Comparison of ENCODE assay signal across 8 cellular contexts in the genomic region with DNA sequence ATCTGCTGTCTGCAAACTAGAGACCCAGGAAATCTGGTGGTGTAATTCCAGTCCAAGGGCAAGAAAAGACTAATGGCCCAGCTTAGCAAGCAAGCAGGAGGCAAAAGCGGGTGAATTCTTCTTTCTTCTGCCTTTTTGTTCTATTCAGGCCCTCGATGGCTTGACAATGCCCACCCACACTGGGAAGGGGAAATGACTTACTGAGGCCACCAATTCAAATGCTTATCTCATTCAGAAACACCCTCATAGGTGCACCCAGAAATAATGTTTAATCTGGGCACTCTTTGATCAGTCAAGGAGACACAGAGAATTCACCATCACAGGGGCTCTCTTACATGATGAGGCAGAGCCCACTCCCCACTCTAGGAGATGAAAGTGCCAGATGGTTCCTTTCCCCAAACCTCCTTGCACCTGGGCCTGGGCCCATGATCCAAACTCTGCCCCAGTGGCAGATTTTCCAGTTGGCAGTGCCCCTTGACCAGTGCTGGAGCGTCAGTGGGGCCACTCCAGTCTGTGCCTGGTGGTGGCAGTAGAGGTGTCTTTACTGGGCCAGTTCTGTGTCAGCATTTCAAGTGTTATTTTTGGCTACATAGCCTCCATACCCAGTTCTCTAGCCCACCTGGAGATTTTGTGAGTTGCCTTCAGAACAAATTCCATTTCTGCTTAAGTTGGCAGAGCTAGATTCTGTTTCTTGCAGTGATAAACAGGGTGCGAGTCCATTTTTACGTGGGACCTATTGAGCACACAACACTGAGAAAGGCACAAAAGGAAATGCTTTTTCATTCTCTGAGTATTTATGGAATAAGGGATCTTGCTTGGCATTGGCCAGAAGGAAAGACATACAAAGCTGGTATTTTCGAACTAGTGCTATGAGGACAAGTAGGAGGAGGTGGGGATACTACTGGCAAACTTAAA. TPM values are rescaled to one million over a fixed set of nuclear protein-coding genes. Genes with fewer than 3 reads are reported as not detected.
DNase-seq lines count a peak whose midpoint lies in the region; ATAC-seq and TF ChIP-seq lines count a peak whose summit lies in the region.

No MANE protein-coding gene starts in this region.

- TF ChIP-seq CTCF in GM12875 (IDR thresholded peaks at IDR 0.05; ENCODE audit: borderline replicate concordance, insufficient read depth, low read depth, low read length) (peak; percentile 71), liver (IDR thresholded peaks at IDR 0.05; ENCODE audit: low read depth, low read length, missing input control) (peak; percentile 67), gastroesophageal sphincter (IDR thresholded peaks at IDR 0.05) (no peak), CD14-positive monocyte (IDR thresholded peaks at IDR 0.05) (no peak)

- DNase-seq in ACHN = peak; percentile 32
- DNase-seq in SW480 (ENCODE audit: low spot score) = peak; percentile 31
- DNase-seq in T-helper 1 cell = no peak
- no peak for DNase-seq in CD14-positive monocyte (ENCODE audit: low spot score)

- H3K27me3 Mint-ChIP-seq in CD14-positive monocyte (ENCODE audit: low read depth in 3 of 3) = peaks cover 24 to 46% (median 29%) of the 10 kb centered on the region in 3 donors

- no peak overlapping the region for H3K9ac ChIP-seq in liver (ENCODE audit: low read depth in 1 of 2, low read length in 2 of 2)

- H3K27ac Mint-ChIP-seq in CD14-positive monocyte = no peak overlapping the region

- no peak overlapping the region for H3K4me3 Mint-ChIP-seq in CD14-positive monocyte

- TF ChIP-seq POLR2A in gastroesophageal sphincter (IDR thresholded peaks at IDR 0.05) = no peak

- no peak for TF ChIP-seq EP300 in gastroesophageal sphincter (IDR thresholded peaks at IDR 0.05)

- no peaks in the 10 kb centered on the region for H3K36me3 Mint-ChIP-seq in CD14-positive monocyte

- 57% methylated on average over 6 of the region's 6 CpGs for WGBS in liver
- 74 to 77% methylated on average over 5 to 6 of the region's 6 CpGs for WGBS in gastroesophageal sphincter (ENCODE audit: low coverage in 1 of 2), 2 donors

- H3K4me1 ChIP-seq in liver (ENCODE audit: control insufficient read depth in 4 of 4, insufficient read depth in 4 of 4, low read length in 3 of 4) (no peaks in the 10 kb centered on the region), gastroesophageal sphincter (no peaks in the 10 kb centered on the region)

- H3K27ac ChIP-seq in liver (ENCODE audit: low read depth in 1 of 2, low read length in 2 of 2) (no peak overlapping the region), gastroesophageal sphincter (no peak overlapping the region)

- H3K4me3 ChIP-seq in GM12875 (ENCODE audit: low read depth, low read length) (no peak overlapping the region), liver (ENCODE audit: low read depth in 1 of 3, low read length in 3 of 3) (no peak overlapping the region), gastroesophageal sphincter (no peak overlapping the region)

- no peaks in the 10 kb centered on the region for H3K9me3 Mint-ChIP-seq in CD14-positive monocyte

- H3K9me3 ChIP-seq in liver (ENCODE audit: control insufficient read depth in 4 of 4, low read length in 3 of 4) (no peaks in the 10 kb centered on the region), gastroesophageal sphincter (no peaks in the 10 kb centered on the region)

- in situ Hi-C loops in ACHN (cut with HindIII; ENCODE audit: low pct_ligation_motif_present, low pct_unique_long_range_greater_than_20kb, low sequenced_read_pairs) = no loop called here

- no peaks in the 10 kb centered on the region for H3K4me1 Mint-ChIP-seq in CD14-positive monocyte

- H3K27me3 ChIP-seq in liver (ENCODE audit: control insufficient read depth in 4 of 4, insufficient read depth in 4 of 4, low read length in 3 of 4) (no peaks in the 10 kb centered on the region), gastroesophageal sphincter (peaks cover 58% of the 10 kb centered on the region)

- intact Hi-C loops in CD14-positive monocyte (cut with micrococcal nuclease) = no loop called here

- peak; percentile 86 to 88 for TF ChIP-seq RAD21 in liver (IDR thresholded peaks at IDR 0.05)

- peak; percentile 83 for ATAC-seq in HG02981 (IDR thresholded peaks at IDR 0.05; ENCODE audit: unreplicated experiment)
- ATAC-seq in gastroesophageal sphincter = no peak

- H3K36me3 ChIP-seq in liver (ENCODE audit: control insufficient read depth in 4 of 4, insufficient read depth in 3 of 4, low read depth in 1 of 4, low read length in 3 of 4) (no peaks in the 10 kb centered on the region), gastroesophageal sphincter (no peaks in the 10 kb centered on the region)

TF ChIP-seq in liver, 16 proteins besides CTCF, POLR2A, EP300 and RAD21:
- TF ChIP-seq JUND (IDR thresholded peaks at IDR 0.05) (no peak), EGR1 (IDR thresholded peaks at IDR 0.05; ENCODE audit: low read depth in 2 of 2) (no peak), RXRA (IDR thresholded peaks at IDR 0.05) (no peak), SP1 (IDR thresholded peaks at IDR 0.05) (no peak), TAF1 (conservative IDR thresholded peaks at IDR 0.05) (no peak), HNF4A (conservative IDR thresholded peaks at IDR 0.05) (peak in 1 of 2 donors; percentile 17)
TF ChIP-seq in liver: peak in this region for 1.

RNA-seq across cellular contexts. Expression of a gene that starts 7.5 kb away (rescaled TPM):
- total RNA-seq in liver (not detected), gastroesophageal sphincter (1 to 10 TPM in 1 of 4 donors, under 1 TPM in 1, not detected in 2; 0.66 to 2.7 TPM)
- polyA plus RNA-seq in liver (under 1 TPM; 0.14 to 0.42 TPM), CD14-positive monocyte (not detected)

RNA-seq across cellular contexts. Expression of a gene that starts 32.9 kb away (rescaled TPM):
- total RNA-seq in liver (1 to 10 TPM; 3.4 to 4.7 TPM), gastroesophageal sphincter (10 to 100 TPM in 2 of 4 donors, 1 to 10 TPM in 2; 4.9 to 11.4 (median 8.3) TPM)
- polyA plus RNA-seq in liver (1 to 10 TPM; 2.5 to 2.7 TPM), CD14-positive monocyte (1 to 10 TPM in 1 of 2 donors, under 1 TPM in 1; 0.83 to 1.8 TPM)

Comparison
In these comparisons a context has a peak if more than half of its experiments do, and no peak if none do; other contexts are left out.
1. DNase-seq: peak in ACHN (single experiment) and SW480 (single experiment); none in T-helper 1 cell (0 of 5) and CD14-positive monocyte (single experiment).
2. CTCF ChIP-seq: peak in GM12875 (single experiment) and liver (single experiment); none in gastroesophageal sphincter (0 of 4) and CD14-positive monocyte (single experiment).